ENCODE assay signal across 1 cellular context in genomic region chr17:38844261-38844757, GRCh38.
TF ChIP-seq lines count a peak whose summit lies in the region.

No MANE protein-coding gene starts in this region.

TF ChIP-seq in GM12891, 5 proteins besides CTCF, POLR2A, EP300 and RAD21:
- TF ChIP-seq TAF1 (IDR thresholded peaks at IDR 0.05; ENCODE audit: low read depth, low read length) (no peak), POLR2AphosphoS5 (IDR thresholded peaks at IDR 0.05; ENCODE audit: low read depth, low read length) (no peak), POU2F2 (IDR thresholded peaks at IDR 0.05; ENCODE audit: low read depth, low read length) (no peak), SPI1 (IDR thresholded peaks at IDR 0.05; ENCODE audit: low read depth, low read length) (no peak), PAX5 (IDR thresholded peaks at IDR 0.05; ENCODE audit: insufficient read depth, low read length, severe bottlenecking) (no peak)
TF ChIP-seq in GM12891: peak in this region for 0.
